In genomic region chr3:49869525-49870126, GRCh38 we compare ENCODE assay signal across 9 cellular contexts. TPM values are rescaled to one million over a fixed set of nuclear protein-coding genes. Genes with fewer than 3 reads are reported as not detected.
DNase-seq lines count a peak whose midpoint lies in the region; ATAC-seq, FAIRE-seq and TF ChIP-seq lines count a peak whose summit lies in the region.
"Had no signal": no experiment of that assay in that cellular context is flagged by ENCODE, and none has a peak within 500 bp of the region (broad histone marks: within the 10 kb centered on the region; RNA-seq: fewer than 3 reads in every experiment).

Gene CAMKV (minus strand): TSS chr3:49869906. CDS start chr3:49862388, 7,518 bp downstream.

- intact Hi-C loops in right lobe of liver (cut with DNase I): no loop called here

- H3K27me3 ChIP-seq in right lobe of liver (peaks cover 0 to 5% of the 10 kb centered on the region in 2 donors), thoracic aorta (replicated peaks; ENCODE audit: insufficient read depth) (peaks cover 20% of the 10 kb centered on the region)

- POLR2A ChIA-PET in activated naive CD8-positive, alpha-beta T cell treated with anti-CD3 and anti-CD28 coated beads, Interleukin-2, amount 10 ng/mL, durations not matched to agents 7 days and 5 days (lab: Charles Lee): interaction anchor here (0.6 kb wide), 1 partner anchor 65 kb away, joined by 3 read pairs; no protein-coding TSS in a partner anchor

- H3K27ac ChIP-seq in right lobe of liver (no peak within 1 kb of the TSS), thoracic aorta (no peak within 1 kb of the TSS)
- H3K27ac ChIP-seq: SJSA1 had no signal

- no peaks in the 10 kb centered on the region for H3K9me3 Mint-ChIP-seq in activated naive CD8-positive, alpha-beta T cell treated with anti-CD3 and anti-CD28 coated beads, Interleukin-2, amount 10 ng/mL, durations not matched to agents 7 days and 5 days

- FAIRE-seq in GM19239 (lab: Jason Lieb, UNC): no peak

- ATAC-seq in activated naive CD8-positive, alpha-beta T cell treated with anti-CD3 and anti-CD28 coated beads, Interleukin-2, amount 10 ng/mL, durations not matched to agents 7 days and 5 days (ENCODE audit: low read depth): peak; percentile 73
- ATAC-seq in right lobe of liver (peak in 1 of 4 donors; percentile 31), thoracic aorta (ENCODE audit: insufficient number of reproducible peaks, low FRiP score, low read depth) (no peak), HG03457 (IDR thresholded peaks at IDR 0.05; ENCODE audit: unreplicated experiment) (no peak)

- H3K27ac Mint-ChIP-seq in activated naive CD8-positive, alpha-beta T cell treated with anti-CD3 and anti-CD28 coated beads, Interleukin-2, amount 10 ng/mL, durations not matched to agents 7 days and 5 days: no peak within 1 kb of the TSS

- no peaks in the 10 kb centered on the region for H3K36me3 Mint-ChIP-seq in activated naive CD8-positive, alpha-beta T cell treated with anti-CD3 and anti-CD28 coated beads, Interleukin-2, amount 10 ng/mL, durations not matched to agents 7 days and 5 days

- H3K4me3 ChIP-seq in right lobe of liver (peak within 1 kb of the TSS in 2 of 3 donors; percentile 1 to 16), thoracic aorta (peak within 1 kb of the TSS; percentile 65)
- H3K4me3 ChIP-seq: SJSA1 had no signal

- TF ChIP-seq CTCF in GM10266 (IDR thresholded peaks at IDR 0.05; ENCODE audit: control insufficient read depth, insufficient read depth, low read depth, missing control alignments) (no peak), right lobe of liver (IDR thresholded peaks at IDR 0.05) (no peak), thoracic aorta (IDR thresholded peaks at IDR 0.05) (no peak)

- peaks cover 37% of the 10 kb centered on the region for H3K27me3 Mint-ChIP-seq in activated naive CD8-positive, alpha-beta T cell treated with anti-CD3 and anti-CD28 coated beads, Interleukin-2, amount 10 ng/mL, durations not matched to agents 7 days and 5 days

- H3K4me1 ChIP-seq in right lobe of liver (peaks cover 0 to 8% (median 0%) of the 10 kb centered on the region in 4 donors), thoracic aorta (ENCODE audit: control insufficient read depth in 1 of 2, low read depth in 2 of 2) (peaks cover 10 to 12% of the 10 kb centered on the region in 2 donors)
- H3K4me1 ChIP-seq: SJSA1 had no signal

- no peaks in the 10 kb centered on the region for H3K4me1 Mint-ChIP-seq in activated naive CD8-positive, alpha-beta T cell treated with anti-CD3 and anti-CD28 coated beads, Interleukin-2, amount 10 ng/mL, durations not matched to agents 7 days and 5 days

- DNase-seq in GM10266 (ENCODE audit: extremely low spot score): peak; percentile 44
- DNase-seq in NCI-H1092 (lab: John Stamatoyannopoulos, UW): peak; percentile 2
- peak; percentile 50 for DNase-seq in activated naive CD8-positive, alpha-beta T cell treated with anti-CD3 and anti-CD28 coated beads, Interleukin-2, amount 10 ng/mL, durations not matched to agents 7 days and 5 days
- DNase-seq in right lobe of liver: no peak
- DNase-seq in thoracic aorta (ENCODE audit: low spot score): no peak
- DNase-seq in COR-L47 (lab: John Stamatoyannopoulos, UW): no peak
- DNase-seq in GM19239 (ENCODE audit: insufficient read length, low spot score): no peak

- no peak for TF ChIP-seq POLR2A in right lobe of liver (IDR thresholded peaks at IDR 0.05)

- H3K4me3 Mint-ChIP-seq in activated naive CD8-positive, alpha-beta T cell treated with anti-CD3 and anti-CD28 coated beads, Interleukin-2, amount 10 ng/mL, durations not matched to agents 7 days and 5 days: no peak within 1 kb of the TSS

- 4% methylated on average over 13 of the region's 59 CpGs for WGBS in right lobe of liver (ENCODE audit: insufficient coverage, low coverage, low lambda C conversion rate, missing lambda C conversion rate)

- H3K36me3 ChIP-seq in right lobe of liver (no peaks in the 10 kb centered on the region), thoracic aorta (no peaks in the 10 kb centered on the region)
- H3K36me3 ChIP-seq: SJSA1 had no signal

- H3K9me3 ChIP-seq in right lobe of liver (no peaks in the 10 kb centered on the region), thoracic aorta (no peaks in the 10 kb centered on the region)
- H3K9me3 ChIP-seq: SJSA1 had no signal

RNA-seq across cellular contexts. Expression of gene CAMKV, which starts in this region (rescaled TPM):
- not detected for total RNA-seq in activated naive CD8-positive, alpha-beta T cell treated with anti-CD3 and anti-CD28 coated beads, Interleukin-2, amount 10 ng/mL, durations not matched to agents 7 days and 5 days
- total RNA-seq in right lobe of liver (not detected), thoracic aorta (not detected)
- total RNA-seq: SJSA1 had no signal

Comparison
In these comparisons a context has a peak if more than half of its experiments do, and no peak if none do; other contexts are left out.
1. Peak in DNase-seq and ATAC-seq in activated naive CD8-positive, alpha-beta T cell treated with anti-CD3 and anti-CD28 coated beads, Interleukin-2, amount 10 ng/mL, durations not matched to agents 7 days and 5 days; RNA of the gene not detected or under 1 TPM.
2. DNase-seq: peak in GM10266 (single experiment) and NCI-H1092 (single experiment); none in right lobe of liver (0 of 3), thoracic aorta (single experiment), COR-L47 (single experiment) and GM19239 (single experiment).